In the genomic region with DNA sequence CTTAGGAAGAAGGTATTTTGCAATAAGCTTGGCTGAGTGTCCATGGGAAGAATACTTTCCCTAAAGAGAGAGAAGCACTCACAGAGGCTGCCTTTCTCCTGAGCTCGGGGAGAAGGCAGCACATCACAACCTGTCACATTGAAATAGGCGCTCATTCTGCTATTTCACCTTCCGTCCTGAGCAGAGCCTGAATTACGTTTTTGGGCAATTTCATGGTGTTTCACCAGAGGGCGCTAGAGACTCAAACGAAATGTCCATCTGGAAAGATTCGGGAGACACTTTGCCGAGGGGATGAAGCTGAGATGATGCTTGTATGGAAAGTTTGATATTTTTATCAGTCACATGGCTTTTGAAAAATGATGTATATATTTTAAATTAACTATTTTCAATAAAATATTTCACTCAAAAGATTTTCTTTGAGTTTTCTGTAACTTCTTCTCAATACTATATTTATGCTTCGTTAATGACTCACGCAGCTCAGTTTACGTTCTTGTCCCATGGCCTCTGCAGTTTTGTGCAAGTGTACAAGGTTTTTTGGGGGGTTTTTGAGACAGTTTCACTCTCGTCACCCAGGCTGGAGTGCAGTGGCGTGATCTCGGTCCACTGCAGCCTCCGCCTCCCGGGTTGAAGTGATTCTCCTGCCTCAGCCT, we compare ENCODE assay signal across 1 cellular context.
TF ChIP-seq lines count a peak whose summit lies in the region.

No MANE protein-coding gene starts in this region.

TF ChIP-seq in H1, 55 proteins besides CTCF, POLR2A, EP300 and RAD21:
- no peak for TF ChIP-seq BCL11A (IDR thresholded peaks at IDR 0.05; ENCODE audit: low read depth in 2 of 2, low read length in 2 of 2)
- TF ChIP-seq SRF (IDR thresholded peaks at IDR 0.05; ENCODE audit: low read depth, low read length) = no peak
- no peak for TF ChIP-seq MAFK (IDR thresholded peaks at IDR 0.05; ENCODE audit: low read depth, low read length)
- TF ChIP-seq ZNF274 (IDR thresholded peaks at IDR 0.05; ENCODE audit: borderline replicate concordance, extremely low read depth, low read length) = no peak
- no peak for TF ChIP-seq TAF1 (IDR thresholded peaks at IDR 0.05; ENCODE audit: low read depth, low read length)
- TF ChIP-seq ATF3 (IDR thresholded peaks at IDR 0.05; ENCODE audit: insufficient read depth, low read depth, low read length) = no peak
- TF ChIP-seq TEAD4 (IDR thresholded peaks at IDR 0.05; ENCODE audit: low read depth, low read length) = no peak
- no peak for TF ChIP-seq BACH1 (IDR thresholded peaks at IDR 0.05; ENCODE audit: low read length)
- TF ChIP-seq CHD1 (IDR thresholded peaks at IDR 0.05; ENCODE audit: low read depth, low read length) = no peak
- TF ChIP-seq CREB1 (IDR thresholded peaks at IDR 0.05) = no peak
- TF ChIP-seq JUND (IDR thresholded peaks at IDR 0.05; ENCODE audit: low read length) = no peak
- TF ChIP-seq, protein P1, sequence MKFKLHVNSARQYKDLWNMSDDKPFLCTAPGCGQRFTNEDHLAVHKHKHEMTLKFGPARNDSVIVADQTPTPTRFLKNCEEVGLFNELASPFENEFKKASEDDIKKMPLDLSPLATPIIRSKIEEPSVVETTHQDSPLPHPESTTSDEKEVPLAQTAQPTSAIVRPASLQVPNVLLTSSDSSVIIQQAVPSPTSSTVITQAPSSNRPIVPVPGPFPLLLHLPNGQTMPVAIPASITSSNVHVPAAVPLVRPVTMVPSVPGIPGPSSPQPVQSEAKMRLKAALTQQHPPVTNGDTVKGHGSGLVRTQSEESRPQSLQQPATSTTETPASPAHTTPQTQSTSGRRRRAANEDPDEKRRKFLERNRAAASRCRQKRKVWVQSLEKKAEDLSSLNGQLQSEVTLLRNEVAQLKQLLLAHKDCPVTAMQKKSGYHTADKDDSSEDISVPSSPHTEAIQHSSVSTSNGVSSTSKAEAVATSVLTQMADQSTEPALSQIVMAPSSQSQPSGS (IDR thresholded peaks at IDR 0.05; ENCODE audit: low read length) = no peak
